10 cellular contexts compared by ENCODE assay signal in genomic region chr6:158595223-158595622, GRCh38. TPM values are rescaled to one million over a fixed set of nuclear protein-coding genes. Genes with fewer than 3 reads are reported as not detected.
DNase-seq lines count a peak whose midpoint lies in the region; ATAC-seq and TF ChIP-seq lines count a peak whose summit lies in the region.
"Had no signal": no experiment of that assay in that cellular context is flagged by ENCODE, and none has a peak within 500 bp of the region (broad histone marks: within the 10 kb centered on the region; RNA-seq: fewer than 3 reads in every experiment).

No MANE protein-coding gene starts in this region.

- peaks cover 2 to 25% of the 10 kb centered on the region in 2 donors for H3K36me3 Mint-ChIP-seq in activated T-cell treated with anti-CD3 and anti-CD28 coated beads, Interleukin-2, amount 50 U/mL, for 72 hours (ENCODE audit: insufficient read depth in 2 of 2)
- peaks cover 48% of the 10 kb centered on the region for H3K36me3 Mint-ChIP-seq in activated T-cell treated with anti-CD3 and anti-CD28 coated beads, Interleukin-2, amount 50 U/mL, for 4 hours (ENCODE audit: insufficient read depth)

- H3K4me1 ChIP-seq in osteoblast (ENCODE audit: insufficient read depth, low read length): no peaks in the 10 kb centered on the region

- no peaks in the 10 kb centered on the region for H4K20me1 ChIP-seq in osteoblast (ENCODE audit: insufficient read depth, low read length)

- H3K79me2 ChIP-seq in osteoblast (ENCODE audit: insufficient read depth, low read length): no peaks in the 10 kb centered on the region

- TF ChIP-seq CTCF in cardiac fibroblast (IDR thresholded peaks at IDR 0.05; ENCODE audit: low read depth, low read length) (peak; percentile 26), osteoblast (IDR thresholded peaks at IDR 0.05; ENCODE audit: extremely low read depth, low read depth, low read length) (peak; percentile 38)

- DNase-seq in activated T-cell treated with anti-CD3 and anti-CD28 coated beads, Interleukin-2, amount 50 U/mL, for 72 hours: no peak
- no peak for DNase-seq in activated T-cell treated with anti-CD3 and anti-CD28 coated beads, Interleukin-2, amount 50 U/mL, for 4 hours
- DNase-seq in Kasumi-1 (lab: John Stamatoyannopoulos, UW) (peak; percentile 25 to 54), cardiac fibroblast (ENCODE audit: low read depth in 2 of 2) (peak; percentile 7 to 12), osteoblast (ENCODE audit: insufficient read length, low spot score, missing footprints) (no peak), epidermal melanocyte (ENCODE audit: insufficient read length, low spot score) (no peak), cerebellum (ENCODE audit: low spot score) (no peak), SIG-M5 (lab: John Stamatoyannopoulos, UW) (no peak)
- DNase-seq: HCEC 1CT had no signal

- no peaks in the 10 kb centered on the region for H3K27me3 ChIP-seq in osteoblast (ENCODE audit: insufficient read depth, low read length)

- H3K4me3 ChIP-seq in cardiac fibroblast (replicated peaks in 1 of 2; ENCODE audit: low read depth in 2 of 2, low read length in 2 of 2): no peak overlapping the region
- H3K4me3 ChIP-seq in osteoblast (ENCODE audit: insufficient read depth, low read length): no peak overlapping the region

- H3K27ac ChIP-seq in osteoblast (ENCODE audit: low read depth, low read length): no peak overlapping the region

- peaks cover 52% of the 10 kb centered on the region for H3K36me3 ChIP-seq in osteoblast (ENCODE audit: insufficient read depth, low read length)

- ATAC-seq in activated T-cell treated with anti-CD3 and anti-CD28 coated beads, Interleukin-2, amount 50 U/mL, for 72 hours (replicated peaks in 1 of 2): no peak
- no peak for ATAC-seq in activated T-cell treated with anti-CD3 and anti-CD28 coated beads, Interleukin-2, amount 50 U/mL, for 4 hours

- H3K4me2 ChIP-seq in osteoblast (ENCODE audit: insufficient read depth, low read length): no peak overlapping the region

- no peaks in the 10 kb centered on the region for H3K9me3 Mint-ChIP-seq in activated T-cell treated with anti-CD3 and anti-CD28 coated beads, Interleukin-2, amount 50 U/mL, for 72 hours
- H3K9me3 Mint-ChIP-seq in activated T-cell treated with anti-CD3 and anti-CD28 coated beads, Interleukin-2, amount 50 U/mL, for 4 hours: no peaks in the 10 kb centered on the region
- H3K9me3 Mint-ChIP-seq: T-helper 1 cell treated with Interleukin-12 subunit alpha and Interleukin-12 subunit beta and Interleukin-4 antibody, amounts not matched to agents 30 μg/mL and 1 μg/mL, for 36 hours had no signal

- peak overlapping the region; percentile 24 for H3K27ac Mint-ChIP-seq in activated T-cell treated with anti-CD3 and anti-CD28 coated beads, Interleukin-2, amount 50 U/mL, for 72 hours
- H3K27ac Mint-ChIP-seq: T-helper 1 cell treated with Interleukin-12 subunit alpha and Interleukin-12 subunit beta and Interleukin-4 antibody, amounts not matched to agents 30 μg/mL and 1 μg/mL, for 36 hours had no signal

- H3K4me1 Mint-ChIP-seq in activated T-cell treated with anti-CD3 and anti-CD28 coated beads, Interleukin-2, amount 50 U/mL, for 72 hours (ENCODE audit: low read depth): no peaks in the 10 kb centered on the region
- no peaks in the 10 kb centered on the region for H3K4me1 Mint-ChIP-seq in activated T-cell treated with anti-CD3 and anti-CD28 coated beads, Interleukin-2, amount 50 U/mL, for 4 hours (ENCODE audit: low read depth)

- H3K9me3 ChIP-seq in osteoblast (ENCODE audit: low read depth, low read length): no peaks in the 10 kb centered on the region

- H3K27me3 Mint-ChIP-seq in activated T-cell treated with anti-CD3 and anti-CD28 coated beads, Interleukin-2, amount 50 U/mL, for 72 hours (ENCODE audit: low read depth): no peaks in the 10 kb centered on the region
- H3K27me3 Mint-ChIP-seq in activated T-cell treated with anti-CD3 and anti-CD28 coated beads, Interleukin-2, amount 50 U/mL, for 4 hours (ENCODE audit: low read depth): no peaks in the 10 kb centered on the region

- no peak overlapping the region for H3K4me3 Mint-ChIP-seq in activated T-cell treated with anti-CD3 and anti-CD28 coated beads, Interleukin-2, amount 50 U/mL, for 72 hours
- no peak overlapping the region for H3K4me3 Mint-ChIP-seq in activated T-cell treated with anti-CD3 and anti-CD28 coated beads, Interleukin-2, amount 50 U/mL, for 4 hours
- H3K4me3 Mint-ChIP-seq: T-helper 1 cell treated with Interleukin-12 subunit alpha and Interleukin-12 subunit beta and Interleukin-4 antibody, amounts not matched to agents 30 μg/mL and 1 μg/mL, for 36 hours had no signal

- H2AFZ ChIP-seq in osteoblast (ENCODE audit: low read length): no peak overlapping the region

RNA-seq across cellular contexts. Expression of gene TMEM181, which starts 35.3 kb away (rescaled TPM):
- total RNA-seq in activated T-cell treated with anti-CD3 and anti-CD28 coated beads, Interleukin-2, amount 50 U/mL, for 72 hours: 10 to 100 TPM; 12.9 to 14.1 TPM
- total RNA-seq in activated T-cell treated with anti-CD3 and anti-CD28 coated beads, Interleukin-2, amount 50 U/mL, for 4 hours: 10 to 100 TPM; 11.4 to 13.2 (median 12.0) TPM
- total RNA-seq in osteoblast (43.3 and 43.8 TPM in 2 replicates), cerebellum (45.4 TPM)

RNA-seq across cellular contexts. Expression of gene DYNLT1, which starts 49.3 kb away (rescaled TPM):
- total RNA-seq in activated T-cell treated with anti-CD3 and anti-CD28 coated beads, Interleukin-2, amount 50 U/mL, for 72 hours: 100 to 1,000 TPM; 111 to 127 TPM
- 10 to 100 TPM; 57.5 to 67.1 (median 64.9) TPM for total RNA-seq in activated T-cell treated with anti-CD3 and anti-CD28 coated beads, Interleukin-2, amount 50 U/mL, for 4 hours
- 54.3 and 70.4 TPM in 2 replicates for total RNA-seq in osteoblast
- total RNA-seq in cerebellum: 61.2 TPM

RNA-seq across cellular contexts. Expression of gene SYTL3, which starts 54.6 kb away (rescaled TPM):
- 100 to 1,000 TPM; 267 to 353 TPM for total RNA-seq in activated T-cell treated with anti-CD3 and anti-CD28 coated beads, Interleukin-2, amount 50 U/mL, for 72 hours
- 10 to 100 TPM; 33.6 to 72.6 (median 38.5) TPM for total RNA-seq in activated T-cell treated with anti-CD3 and anti-CD28 coated beads, Interleukin-2, amount 50 U/mL, for 4 hours
- total RNA-seq in osteoblast (1.5 and 2.2 TPM in 2 replicates), cerebellum (2.4 TPM)

Comparison
In these comparisons a context has a peak if more than half of its experiments do, and no peak if none do; other contexts are left out.
1. DNase-seq: peak in Kasumi-1 (2 of 2) and cardiac fibroblast (2 of 2); none in activated T-cell treated with anti-CD3 and anti-CD28 coated beads, Interleukin-2, amount 50 U/mL, for 72 hours (0 of 2), activated T-cell treated with anti-CD3 and anti-CD28 coated beads, Interleukin-2, amount 50 U/mL, for 4 hours (single experiment), osteoblast (single experiment), epidermal melanocyte (single experiment), cerebellum (single experiment) and SIG-M5 (single experiment).
2. RNA of gene SYTL3, which starts 54.6 kb away (total RNA-seq): 267 to 353 TPM in activated T-cell treated with anti-CD3 and anti-CD28 coated beads, Interleukin-2, amount 50 U/mL, for 72 hours and 33.6 to 72.6 TPM in activated T-cell treated with anti-CD3 and anti-CD28 coated beads, Interleukin-2, amount 50 U/mL, for 4 hours; 2.4 TPM in cerebellum (single experiment) and 1.5 to 2.2 TPM in osteoblast; every median in the first group is over 10 times any median in the second.